Comparison of ENCODE assay signal across 2 cellular contexts in the genomic region with DNA sequence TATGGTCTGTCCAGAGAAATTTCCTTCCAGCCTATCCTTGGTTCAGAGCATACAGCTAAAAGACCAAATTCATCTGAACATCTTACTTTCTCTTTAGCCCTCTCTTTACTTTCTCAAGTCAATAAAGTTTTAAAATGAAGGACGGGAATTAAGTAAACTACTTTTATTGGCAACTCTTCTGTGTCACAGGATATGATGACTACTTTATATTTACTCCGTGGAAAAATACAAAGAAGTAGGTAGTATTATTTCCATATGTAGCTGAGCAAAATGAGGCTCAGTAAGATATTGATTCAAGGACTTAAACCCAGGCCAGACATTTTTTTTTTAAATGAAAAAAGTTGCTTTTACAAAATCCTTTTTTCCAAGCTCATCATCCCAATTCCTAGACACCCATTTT.
TF ChIP-seq lines count a peak whose summit lies in the region.

No MANE protein-coding gene starts in this region.

TF ChIP-seq in IMR-90, 13 proteins besides CTCF, POLR2A, EP300 and RAD21:
- TF ChIP-seq, protein P1, sequence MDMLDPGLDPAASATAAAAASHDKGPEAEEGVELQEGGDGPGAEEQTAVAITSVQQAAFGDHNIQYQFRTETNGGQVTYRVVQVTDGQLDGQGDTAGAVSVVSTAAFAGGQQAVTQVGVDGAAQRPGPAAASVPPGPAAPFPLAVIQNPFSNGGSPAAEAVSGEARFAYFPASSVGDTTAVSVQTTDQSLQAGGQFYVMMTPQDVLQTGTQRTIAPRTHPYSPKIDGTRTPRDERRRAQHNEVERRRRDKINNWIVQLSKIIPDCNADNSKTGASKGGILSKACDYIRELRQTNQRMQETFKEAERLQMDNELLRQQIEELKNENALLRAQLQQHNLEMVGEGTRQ (IDR thresholded peaks at IDR 0.05; ENCODE audit: low read depth, low read length) = no peak
- no peak for TF ChIP-seq RCOR1 (IDR thresholded peaks at IDR 0.05; ENCODE audit: insufficient replicate concordance, low read length)
- no peak for TF ChIP-seq CHD1 (IDR thresholded peaks at IDR 0.05; ENCODE audit: low read depth, low read length)
- no peak for TF ChIP-seq MAZ (IDR thresholded peaks at IDR 0.05; ENCODE audit: borderline replicate concordance, low read depth, low read length)
- no peak for TF ChIP-seq RFX5 (IDR thresholded peaks at IDR 0.05; ENCODE audit: low read depth, low read length)
- TF ChIP-seq BHLHE40 (IDR thresholded peaks at IDR 0.05; ENCODE audit: low read depth, low read length) = no peak
- no peak for TF ChIP-seq MAFK (IDR thresholded peaks at IDR 0.05; ENCODE audit: low read depth, low read length)
- TF ChIP-seq NFE2L2 (IDR thresholded peaks at IDR 0.05; ENCODE audit: low read depth, low read length) = no peak
- TF ChIP-seq CEBPB (IDR thresholded peaks at IDR 0.05; ENCODE audit: low read depth, low read length) = no peak
- no peak for TF ChIP-seq FOS (IDR thresholded peaks at IDR 0.05; ENCODE audit: low read depth, low read length)
- TF ChIP-seq MXI1 (IDR thresholded peaks at IDR 0.05; ENCODE audit: borderline replicate concordance, low read depth, low read length) = no peak
- TF ChIP-seq, protein P2, sequence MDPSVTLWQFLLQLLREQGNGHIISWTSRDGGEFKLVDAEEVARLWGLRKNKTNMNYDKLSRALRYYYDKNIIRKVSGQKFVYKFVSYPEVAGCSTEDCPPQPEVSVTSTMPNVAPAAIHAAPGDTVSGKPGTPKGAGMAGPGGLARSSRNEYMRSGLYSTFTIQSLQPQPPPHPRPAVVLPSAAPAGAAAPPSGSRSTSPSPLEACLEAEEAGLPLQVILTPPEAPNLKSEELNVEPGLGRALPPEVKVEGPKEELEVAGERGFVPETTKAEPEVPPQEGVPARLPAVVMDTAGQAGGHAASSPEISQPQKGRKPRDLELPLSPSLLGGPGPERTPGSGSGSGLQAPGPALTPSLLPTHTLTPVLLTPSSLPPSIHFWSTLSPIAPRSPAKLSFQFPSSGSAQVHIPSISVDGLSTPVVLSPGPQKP (IDR thresholded peaks at IDR 0.05; ENCODE audit: borderline replicate concordance, low read depth, low read length) = no peak
- TF ChIP-seq SMC3 (IDR thresholded peaks at IDR 0.05; ENCODE audit: low read depth, low read length) = no peak

TF ChIP-seq in endothelial cell of umbilical vein, 7 proteins besides CTCF, POLR2A, EP300 and RAD21 (continued from another document):
- TF ChIP-seq EZH2 (IDR thresholded peaks at IDR 0.05; ENCODE audit: borderline replicate concordance, low read depth, low read length, severe bottlenecking) = no peak
- no peak for TF ChIP-seq FOS (IDR thresholded peaks at IDR 0.05; ENCODE audit: borderline replicate concordance, insufficient read depth, low read length)
- no peak for TF ChIP-seq POLR2AphosphoS5 (IDR thresholded peaks at IDR 0.05; ENCODE audit: insufficient read depth, low read depth, low read length)
- no peak for TF ChIP-seq GATA2 (IDR thresholded peaks at IDR 0.05; ENCODE audit: insufficient read depth, insufficient read length, low read depth, low read length)
- TF ChIP-seq MYC (IDR thresholded peaks at IDR 0.05; ENCODE audit: low read depth, low read length) = no peak
- TF ChIP-seq, protein P3, sequence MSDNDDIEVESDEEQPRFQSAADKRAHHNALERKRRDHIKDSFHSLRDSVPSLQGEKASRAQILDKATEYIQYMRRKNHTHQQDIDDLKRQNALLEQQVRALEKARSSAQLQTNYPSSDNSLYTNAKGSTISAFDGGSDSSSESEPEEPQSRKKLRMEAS (IDR thresholded peaks at IDR 0.05; ENCODE audit: insufficient read depth, insufficient read length) = no peak
